In the genomic region with DNA sequence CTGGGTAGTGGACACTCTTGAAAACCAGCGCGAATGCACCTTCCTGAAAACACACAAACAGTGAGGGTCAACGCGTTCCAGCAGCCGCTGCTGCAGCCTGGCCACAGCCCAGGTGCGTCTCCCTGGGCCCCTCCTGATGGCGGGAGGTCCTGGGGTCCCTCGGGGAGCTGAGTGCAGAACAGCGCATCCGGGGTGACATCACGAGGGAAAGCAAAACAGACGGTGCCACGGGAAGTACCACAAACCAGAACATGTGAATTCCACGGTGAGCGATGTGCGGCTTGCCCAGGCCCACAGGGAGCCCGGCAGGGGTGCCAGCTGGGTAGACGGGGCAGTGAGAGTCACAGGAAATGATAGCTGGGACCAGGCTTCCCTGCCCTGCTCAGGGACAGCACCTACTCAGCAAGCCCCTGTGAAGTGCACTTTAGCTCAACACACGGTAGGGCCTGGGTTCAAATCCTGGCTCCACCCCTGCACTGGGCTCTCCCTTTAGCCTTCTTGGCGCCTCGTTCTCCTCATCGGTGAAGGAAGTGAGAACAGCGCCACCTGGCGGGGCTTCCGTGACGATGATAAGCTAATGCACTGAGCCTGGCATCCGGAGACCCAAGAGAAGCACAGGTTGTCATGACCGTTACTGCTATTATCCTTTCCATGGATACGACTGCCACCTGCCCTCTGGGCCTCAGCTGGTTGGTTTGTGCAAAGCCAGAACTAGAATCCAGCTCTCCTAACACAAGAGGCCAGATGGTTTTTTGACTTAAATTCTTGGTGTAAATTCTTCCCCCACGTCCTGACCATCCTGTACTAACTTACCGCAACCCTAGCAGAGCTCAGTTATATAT, we compare ENCODE assay signal across 1 cellular context.
A peak's percentile ranks its signal among the peaks of the same experiment; 100 is the strongest.
TF ChIP-seq lines count a peak whose summit lies in the region.

No MANE protein-coding gene starts in this region.

TF ChIP-seq in HepG2, 621 proteins besides CTCF, POLR2A, EP300 and RAD21 (continued from another document):
- TF ChIP-seq, protein P1, sequence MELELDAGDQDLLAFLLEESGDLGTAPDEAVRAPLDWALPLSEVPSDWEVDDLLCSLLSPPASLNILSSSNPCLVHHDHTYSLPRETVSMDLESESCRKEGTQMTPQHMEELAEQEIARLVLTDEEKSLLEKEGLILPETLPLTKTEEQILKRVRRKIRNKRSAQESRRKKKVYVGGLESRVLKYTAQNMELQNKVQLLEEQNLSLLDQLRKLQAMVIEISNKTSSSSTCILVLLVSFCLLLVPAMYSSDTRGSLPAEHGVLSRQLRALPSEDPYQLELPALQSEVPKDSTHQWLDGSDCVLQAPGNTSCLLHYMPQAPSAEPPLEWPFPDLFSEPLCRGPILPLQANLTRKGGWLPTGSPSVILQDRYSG (CRISPR knock-in tag; IDR thresholded peaks at IDR 0.05), result no peak
- TF ChIP-seq, protein P2, sequence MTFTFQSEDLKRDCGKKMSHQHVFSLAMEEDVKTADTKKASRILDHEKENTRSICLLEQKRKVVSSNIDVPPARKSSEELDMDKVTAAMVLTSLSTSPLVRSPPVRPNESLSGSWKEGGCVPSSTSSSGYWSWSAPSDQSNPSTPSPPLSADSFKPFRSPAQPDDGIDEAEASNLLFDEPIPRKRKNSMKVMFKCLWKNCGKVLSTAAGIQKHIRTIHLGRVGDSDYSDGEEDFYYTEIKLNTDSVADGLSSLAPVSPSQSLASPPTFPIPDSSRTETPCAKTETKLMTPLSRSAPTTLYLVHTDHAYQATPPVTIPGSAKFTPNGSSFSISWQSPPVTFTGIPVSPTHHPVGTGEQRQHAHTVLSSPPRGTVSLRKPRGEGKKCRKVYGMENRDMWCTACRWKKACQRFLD (CRISPR knock-in tag; IDR thresholded peaks at IDR 0.05; ENCODE audit: borderline replicate concordance), result no peak
- TF ChIP-seq TEAD3 (CRISPR knock-in tag; optimal IDR thresholded peaks at IDR 0.05; ENCODE audit: borderline replicate concordance) (peak; percentile 49), SALL1 (CRISPR knock-in tag; IDR thresholded peaks at IDR 0.05) (peak; percentile 30; the same call in 1 of the 2 replicates), ZFP37 (CRISPR knock-in tag; IDR thresholded peaks at IDR 0.05; ENCODE audit: borderline replicate concordance) (no peak), ZNF850 (CRISPR knock-in tag; conservative IDR thresholded peaks at IDR 0.05) (no peak), HOXD1 (CRISPR knock-in tag; IDR thresholded peaks at IDR 0.05) (no peak), CHD2 (IDR thresholded peaks at IDR 0.05; ENCODE audit: low read depth, low read length) (no peak), HCFC1 (IDR thresholded peaks at IDR 0.05; ENCODE audit: low read depth, low read length) (no peak), HHEX (CRISPR knock-in tag; IDR thresholded peaks at IDR 0.05) (no peak)
- TF ChIP-seq, protein P3, sequence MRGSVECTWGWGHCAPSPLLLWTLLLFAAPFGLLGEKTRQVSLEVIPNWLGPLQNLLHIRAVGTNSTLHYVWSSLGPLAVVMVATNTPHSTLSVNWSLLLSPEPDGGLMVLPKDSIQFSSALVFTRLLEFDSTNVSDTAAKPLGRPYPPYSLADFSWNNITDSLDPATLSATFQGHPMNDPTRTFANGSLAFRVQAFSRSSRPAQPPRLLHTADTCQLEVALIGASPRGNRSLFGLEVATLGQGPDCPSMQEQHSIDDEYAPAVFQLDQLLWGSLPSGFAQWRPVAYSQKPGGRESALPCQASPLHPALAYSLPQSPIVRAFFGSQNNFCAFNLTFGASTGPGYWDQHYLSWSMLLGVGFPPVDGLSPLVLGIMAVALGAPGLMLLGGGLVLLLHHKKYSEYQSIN (CRISPR knock-in tag; IDR thresholded peaks at IDR 0.05; ENCODE audit: borderline replicate concordance), result no peak
